1 cellular context compared by ENCODE assay signal in the genomic region with DNA sequence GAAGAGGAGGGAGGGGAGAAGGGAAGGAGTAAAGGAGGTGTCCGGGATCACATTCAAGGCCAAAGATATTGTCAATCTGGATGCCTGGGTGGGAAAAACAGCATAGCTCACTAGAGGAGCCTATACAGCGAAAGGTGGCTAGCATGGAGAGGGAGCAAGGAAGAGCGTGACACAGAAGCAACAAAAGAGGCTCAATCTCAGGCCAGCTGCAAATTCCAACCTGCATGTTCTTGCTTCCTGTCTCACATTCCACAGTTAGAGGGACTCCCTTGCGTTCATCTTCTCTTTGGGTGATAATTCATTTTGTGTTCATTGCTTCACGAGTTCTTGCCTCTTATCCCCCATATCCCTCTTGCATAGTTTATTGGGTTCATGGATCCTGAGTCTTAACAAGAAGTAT.
TF ChIP-seq lines count a peak whose summit lies in the region.

No MANE protein-coding gene starts in this region.

TF ChIP-seq in GM23338, 12 proteins besides CTCF, POLR2A, EP300 and RAD21 (continued from another document):
- TF ChIP-seq, protein P1, sequence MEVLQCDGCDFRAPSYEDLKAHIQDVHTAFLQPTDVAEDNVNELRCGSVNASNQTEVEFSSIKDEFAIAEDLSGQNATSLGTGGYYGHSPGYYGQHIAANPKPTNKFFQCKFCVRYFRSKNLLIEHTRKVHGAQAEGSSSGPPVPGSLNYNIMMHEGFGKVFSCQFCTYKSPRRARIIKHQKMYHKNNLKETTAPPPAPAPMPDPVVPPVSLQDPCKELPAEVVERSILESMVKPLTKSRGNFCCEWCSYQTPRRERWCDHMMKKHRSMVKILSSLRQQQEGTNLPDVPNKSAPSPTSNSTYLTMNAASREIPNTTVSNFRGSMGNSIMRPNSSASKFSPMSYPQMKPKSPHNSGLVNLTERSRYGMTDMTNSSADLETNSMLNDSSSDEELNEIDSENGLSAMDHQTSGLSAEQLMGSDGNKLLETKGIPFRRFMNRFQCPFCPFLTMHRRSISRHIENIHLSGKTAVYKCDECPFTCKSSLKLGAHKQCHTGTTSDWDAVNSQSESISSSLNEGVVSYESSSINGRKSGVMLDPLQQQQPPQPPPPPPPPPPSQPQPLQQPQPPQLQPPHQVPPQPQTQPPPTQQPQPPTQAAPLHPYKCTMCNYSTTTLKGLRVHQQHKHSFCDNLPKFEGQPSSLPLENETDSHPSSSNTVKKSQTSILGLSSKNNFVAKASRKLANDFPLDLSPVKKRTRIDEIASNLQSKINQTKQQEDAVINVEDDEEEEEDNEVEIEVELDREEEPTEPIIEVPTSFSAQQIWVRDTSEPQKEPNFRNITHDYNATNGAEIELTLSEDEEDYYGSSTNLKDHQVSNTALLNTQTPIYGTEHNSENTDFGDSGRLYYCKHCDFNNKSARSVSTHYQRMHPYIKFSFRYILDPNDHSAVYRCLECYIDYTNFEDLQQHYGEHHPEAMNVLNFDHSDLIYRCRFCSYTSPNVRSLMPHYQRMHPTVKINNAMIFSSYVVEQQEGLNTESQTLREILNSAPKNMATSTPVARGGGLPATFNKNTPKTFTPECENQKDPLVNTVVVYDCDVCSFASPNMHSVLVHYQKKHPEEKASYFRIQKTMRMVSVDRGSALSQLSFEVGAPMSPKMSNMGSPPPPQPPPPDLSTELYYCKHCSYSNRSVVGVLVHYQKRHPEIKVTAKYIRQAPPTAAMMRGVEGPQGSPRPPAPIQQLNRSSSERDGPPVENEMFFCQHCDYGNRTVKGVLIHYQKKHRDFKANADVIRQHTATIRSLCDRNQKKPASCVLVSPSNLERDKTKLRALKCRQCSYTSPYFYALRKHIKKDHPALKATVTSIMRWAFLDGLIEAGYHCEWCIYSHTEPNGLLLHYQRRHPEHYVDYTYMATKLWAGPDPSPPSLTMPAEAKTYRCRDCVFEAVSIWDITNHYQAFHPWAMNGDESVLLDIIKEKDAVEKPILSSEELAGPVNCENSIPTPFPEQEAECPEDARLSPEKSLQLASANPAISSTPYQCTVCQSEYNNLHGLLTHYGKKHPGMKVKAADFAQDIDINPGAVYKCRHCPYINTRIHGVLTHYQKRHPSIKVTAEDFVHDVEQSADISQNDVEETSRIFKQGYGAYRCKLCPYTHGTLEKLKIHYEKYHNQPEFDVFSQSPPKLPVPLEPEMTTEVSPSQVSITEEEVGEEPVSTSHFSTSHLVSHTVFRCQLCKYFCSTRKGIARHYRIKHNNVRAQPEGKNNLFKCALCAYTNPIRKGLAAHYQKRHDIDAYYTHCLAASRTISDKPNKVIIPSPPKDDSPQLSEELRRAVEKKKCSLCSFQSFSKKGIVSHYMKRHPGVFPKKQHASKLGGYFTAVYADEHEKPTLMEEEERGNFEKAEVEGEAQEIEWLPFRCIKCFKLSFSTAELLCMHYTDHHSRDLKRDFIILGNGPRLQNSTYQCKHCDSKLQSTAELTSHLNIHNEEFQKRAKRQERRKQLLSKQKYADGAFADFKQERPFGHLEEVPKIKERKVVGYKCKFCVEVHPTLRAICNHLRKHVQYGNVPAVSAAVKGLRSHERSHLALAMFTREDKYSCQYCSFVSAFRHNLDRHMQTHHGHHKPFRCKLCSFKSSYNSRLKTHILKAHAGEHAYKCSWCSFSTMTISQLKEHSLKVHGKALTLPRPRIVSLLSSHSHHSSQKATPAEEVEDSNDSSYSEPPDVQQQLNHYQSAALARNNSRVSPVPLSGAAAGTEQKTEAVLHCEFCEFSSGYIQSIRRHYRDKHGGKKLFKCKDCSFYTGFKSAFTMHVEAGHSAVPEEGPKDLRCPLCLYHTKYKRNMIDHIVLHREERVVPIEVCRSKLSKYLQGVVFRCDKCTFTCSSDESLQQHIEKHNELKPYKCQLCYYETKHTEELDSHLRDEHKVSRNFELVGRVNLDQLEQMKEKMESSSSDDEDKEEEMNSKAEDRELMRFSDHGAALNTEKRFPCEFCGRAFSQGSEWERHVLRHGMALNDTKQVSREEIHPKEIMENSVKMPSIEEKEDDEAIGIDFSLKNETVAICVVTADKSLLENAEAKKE (CRISPR knock-in tag; IDR thresholded peaks at IDR 0.05) = no peak
- TF ChIP-seq ZNF114 (CRISPR knock-in tag; IDR thresholded peaks at IDR 0.05) = no peak
- TF ChIP-seq EZH2phosphoT487 (IDR thresholded peaks at IDR 0.05; ENCODE audit: unreplicated experiment) = no peak
- no peak for TF ChIP-seq STAT1 (IDR thresholded peaks at IDR 0.05; ENCODE audit: unreplicated experiment)
- no peak for TF ChIP-seq EZH2 (IDR thresholded peaks at IDR 0.05; ENCODE audit: low read depth, unreplicated experiment)
- no peak for TF ChIP-seq NANOG (IDR thresholded peaks at IDR 0.05; ENCODE audit: borderline replicate concordance)
- TF ChIP-seq CREB1 (CRISPR knock-in tag; IDR thresholded peaks at IDR 0.05; ENCODE audit: low read depth) = no peak
- TF ChIP-seq ZNF331 (CRISPR knock-in tag; IDR thresholded peaks at IDR 0.05; ENCODE audit: low read depth) = no peak
TF ChIP-seq in GM23338: peak in this region for 0.
